In the genomic region with DNA sequence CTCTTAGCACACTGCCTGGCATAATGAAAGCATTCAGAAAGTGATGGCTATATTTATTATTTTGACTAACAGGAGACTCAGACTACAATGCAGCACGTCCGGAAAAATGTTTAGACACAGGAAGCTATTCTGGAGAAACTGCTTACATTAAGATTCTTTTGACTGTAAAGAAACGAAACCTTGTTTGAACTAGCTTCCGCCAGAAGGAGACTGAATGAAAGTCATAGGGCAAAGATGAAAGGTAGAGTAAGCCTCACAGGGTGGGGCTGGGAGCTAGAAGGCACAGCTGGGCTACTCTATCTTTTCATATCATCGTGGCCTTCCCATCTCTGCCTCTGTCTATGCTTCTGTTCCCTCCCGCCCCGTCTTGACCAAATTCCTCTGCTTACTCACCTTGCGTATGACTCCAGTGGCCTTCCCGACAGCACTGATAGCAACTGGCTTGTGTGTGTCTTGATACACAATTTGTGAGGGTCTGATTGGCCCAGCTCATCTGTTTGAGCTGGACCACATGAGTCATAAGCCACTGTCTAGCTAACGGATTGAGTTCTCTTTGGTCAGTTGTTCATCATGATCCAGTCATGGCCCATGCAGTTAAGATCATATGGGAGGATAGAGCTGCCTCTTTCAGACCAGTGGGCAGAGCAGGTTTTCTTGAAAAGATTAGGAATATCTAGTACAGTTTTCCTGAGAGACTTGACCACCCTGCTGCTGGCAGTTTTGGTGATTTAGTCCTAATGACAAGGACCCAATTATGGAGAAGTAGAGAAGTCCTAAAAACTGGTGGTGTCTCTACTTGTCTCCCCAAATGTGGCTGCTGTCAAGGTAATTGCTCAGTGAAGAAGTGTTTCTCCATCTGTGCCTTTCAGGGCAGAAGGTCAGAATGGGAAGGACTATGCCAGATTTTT, we compare ENCODE assay signal across 8 cellular contexts.
A peak's percentile ranks its signal among the peaks of the same experiment; 100 is the strongest.
DNase-seq lines count a peak whose midpoint lies in the region; ATAC-seq and TF ChIP-seq lines count a peak whose summit lies in the region.

No MANE protein-coding gene starts in this region.

- in situ Hi-C loops in brain microvascular endothelial cell (cut with HindIII; ENCODE audit: low pct_ligation_motif_present, low sequenced_read_pairs) = no loop called here

- 14% methylated on average over 10 of the region's 10 CpGs for WGBS in SK-N-SH (ENCODE audit: low lambda C conversion rate)

- H3K27ac ChIP-seq in SK-N-SH (ENCODE audit: low read depth in 2 of 2, low read length in 1 of 2) (peak overlapping the region; percentile 89 to 99), brain microvascular endothelial cell (peak overlapping the region; percentile 85)

- peak overlapping the region; percentile 80 for H3K4me2 ChIP-seq in SK-N-SH

- DNase-seq in ELF-1 (ENCODE audit: low read depth, low spot score) (peak; percentile 29), SK-N-SH (no peak), brain microvascular endothelial cell (peak; percentile 99), NCI-H146 treated with DMSO at 0.1 percent for 48 hours (lab: John Stamatoyannopoulos, UW; ENCODE audit: unreplicated experiment) (no peak), NCI-H2227 (lab: John Stamatoyannopoulos, UW; ENCODE audit: unreplicated experiment) (no peak)
- DNase-seq in naive thymus-derived CD8-positive, alpha-beta T cell = peak in 7 of 10 donors; percentile 14 to 71 (median 47)

- H3K9me3 ChIP-seq in SK-N-SH = no peaks in the 10 kb centered on the region

- H3K9me3 Mint-ChIP-seq in naive thymus-derived CD8-positive, alpha-beta T cell = peaks cover 0 to 7% (median 0%) of the 10 kb centered on the region in 9 donors

- no peaks in the 10 kb centered on the region for H3K27me3 Mint-ChIP-seq in naive thymus-derived CD8-positive, alpha-beta T cell

- peak overlapping the region; percentile 74 for H3K9ac ChIP-seq in SK-N-SH

- H3K4me1 Mint-ChIP-seq in naive thymus-derived CD8-positive, alpha-beta T cell = peaks cover 20 to 59% (median 42%) of the 10 kb centered on the region in 4 donors

- H3K4me1 ChIP-seq in SK-N-SH (ENCODE audit: control insufficient read depth in 1 of 2, insufficient read depth in 2 of 2, low read depth in 1 of 2, low read length in 1 of 2) = peaks cover 11 to 25% of the 10 kb centered on the region in 2 experiments

- H3F3A ChIP-seq in SK-N-SH (replicated peaks; ENCODE audit: insufficient read depth) = peaks cover 31% of the 10 kb centered on the region

- no peaks in the 10 kb centered on the region for H4K20me1 ChIP-seq in SK-N-SH (ENCODE audit: insufficient read depth)

- peak overlapping the region; percentile 59 to 86 (median 71) for H3K4me3 Mint-ChIP-seq in naive thymus-derived CD8-positive, alpha-beta T cell

- CTCF ChIA-PET in SK-N-SH (lab: Yijun Ruan, JAX) = interaction anchor here (1.6 to 2.8 kb wide), 3 partner anchors 8 to 23 kb away, joined by 3 to 8 read pairs (median 4); no protein-coding TSS in a partner anchor

- POLR2A ChIA-PET in SK-N-SH (lab: Yijun Ruan, JAX) = interaction anchor here (1.2 kb wide), 1 partner anchor 140 kb away, joined by 3 read pairs; no protein-coding TSS in a partner anchor
- POLR2A ChIA-PET in naive thymus-derived CD8-positive, alpha-beta T cell (lab: Charles Lee) = interaction anchor here (0.5 to 1.9 kb wide), 10 partner anchors 9 to 399 kb away, joined by 3 to 11 read pairs (median 6); partner anchors contain the start of gene SLC38A2

- ATAC-seq in naive thymus-derived CD8-positive, alpha-beta T cell = peak; percentile 97 to 98
- no peak for ATAC-seq in HG02870 (IDR thresholded peaks at IDR 0.05; ENCODE audit: unreplicated experiment)
- no peak for ATAC-seq in HG03039 (IDR thresholded peaks at IDR 0.05; ENCODE audit: unreplicated experiment)

- no peak for TF ChIP-seq RAD21 in SK-N-SH (IDR thresholded peaks at IDR 0.05; ENCODE audit: low read length)

- H3K79me2 ChIP-seq in SK-N-SH (ENCODE audit: insufficient read depth) = peaks cover 26% of the 10 kb centered on the region

- H2AFZ ChIP-seq in SK-N-SH (ENCODE audit: low read depth) = no peak overlapping the region

- H3K9me2 ChIP-seq in SK-N-SH = no peaks in the 10 kb centered on the region

- peak in 1 of 2 experiments; percentile 84; a peak in 2 of 4 replicates for TF ChIP-seq EP300 in SK-N-SH (IDR thresholded peaks at IDR 0.05; ENCODE audit: borderline replicate concordance in 1 of 2, low read depth in 1 of 2, low read length in 1 of 2)

- H3K36me3 ChIP-seq in SK-N-SH (replicated peaks in 1 of 2; ENCODE audit: control insufficient read depth in 1 of 2, insufficient read depth in 2 of 2, low read length in 1 of 2) = no peaks in the 10 kb centered on the region
- no peaks in the 10 kb centered on the region for H3K36me3 ChIP-seq in brain microvascular endothelial cell (replicated peaks)

- H3K4me3 ChIP-seq in SK-N-SH (ENCODE audit: low read depth in 2 of 2, low read length in 1 of 2) = peak overlapping the region; percentile 29 to 47; a peak in 3 of 4 replicates
- peak overlapping the region; percentile 35 for H3K4me3 ChIP-seq in brain microvascular endothelial cell (ENCODE audit: low read depth, low read length)

- peak overlapping the region; percentile 67 to 98 (median 88) for H3K27ac Mint-ChIP-seq in naive thymus-derived CD8-positive, alpha-beta T cell

- peaks cover 0 to 7% (median 4%) of the 10 kb centered on the region in 3 donors for H3K36me3 Mint-ChIP-seq in naive thymus-derived CD8-positive, alpha-beta T cell

- no peak for TF ChIP-seq CTCF in SK-N-SH (IDR thresholded peaks at IDR 0.05)
- TF ChIP-seq CTCF in brain microvascular endothelial cell (IDR thresholded peaks at IDR 0.05; ENCODE audit: low read depth, low read length, missing control alignments) = no peak

- H3K27me3 ChIP-seq in SK-N-SH (ENCODE audit: insufficient read depth) (no peaks in the 10 kb centered on the region), brain microvascular endothelial cell (replicated peaks) (no peaks in the 10 kb centered on the region)

TF ChIP-seq in SK-N-SH, 30 proteins besides CTCF, POLR2A, EP300 and RAD21 (continues in another document):
- TF ChIP-seq RXRA (IDR thresholded peaks at IDR 0.05; ENCODE audit: borderline replicate concordance, low read depth) = peak; percentile 70; the same call in 1 of the 2 replicates
- TF ChIP-seq CHD2 (IDR thresholded peaks at IDR 0.05; ENCODE audit: low read length, partially characterized antibody) = no peak
- TF ChIP-seq JUND (IDR thresholded peaks at IDR 0.05) = peak; percentile 91
- TF ChIP-seq SMC3 (IDR thresholded peaks at IDR 0.05; ENCODE audit: low read depth, low read length) = no peak
- TF ChIP-seq ZBTB33 (IDR thresholded peaks at IDR 0.05; ENCODE audit: borderline replicate concordance, low read depth) = no peak
- no peak for TF ChIP-seq RCOR1 (IDR thresholded peaks at IDR 0.05; ENCODE audit: low read length)
- peak; percentile 92 for TF ChIP-seq POLR2AphosphoS5 (IDR thresholded peaks at IDR 0.05; ENCODE audit: low read depth, low read length)
- TF ChIP-seq MEF2A (IDR thresholded peaks at IDR 0.05; ENCODE audit: borderline replicate concordance, low read depth) = no peak
- peak; percentile 41; the same call in 1 of the 2 replicates for TF ChIP-seq USF1 (IDR thresholded peaks at IDR 0.05; ENCODE audit: borderline replicate concordance, low read depth)
- no peak for TF ChIP-seq IRF3 (IDR thresholded peaks at IDR 0.05; ENCODE audit: low read depth, low read length)
- TF ChIP-seq MXI1 (IDR thresholded peaks at IDR 0.05; ENCODE audit: low read depth, low read length) = no peak
- peak; percentile 93 for TF ChIP-seq FOXM1 (IDR thresholded peaks at IDR 0.05; ENCODE audit: low read depth)
- no peak for TF ChIP-seq GABPA (IDR thresholded peaks at IDR 0.05; ENCODE audit: low read depth)
- TF ChIP-seq RFX5 (IDR thresholded peaks at IDR 0.05; ENCODE audit: low read length) = peak; percentile 54; the same call in 1 of the 2 replicates
- peak; percentile 84 for TF ChIP-seq PBX3 (IDR thresholded peaks at IDR 0.05)

Comparison
In these comparisons a context has a peak if more than half of its experiments do, and no peak if none do; other contexts are left out.
1. DNase-seq: peak in ELF-1 (single experiment), brain microvascular endothelial cell (single experiment) and naive thymus-derived CD8-positive, alpha-beta T cell (7 of 10); none in SK-N-SH (single experiment), NCI-H146 treated with DMSO at 0.1 percent for 48 hours (single experiment) and NCI-H2227 (single experiment).
2. ATAC-seq: peak in naive thymus-derived CD8-positive, alpha-beta T cell (2 of 2); none in HG02870 (single experiment) and HG03039 (single experiment).